ENCODE assay signal across 13 cellular contexts in genomic region chr20:54573838-54574237, GRCh38.
"Had no signal": no experiment of that assay in that cellular context is flagged by ENCODE, and none has a peak within 500 bp of the region (broad histone marks: within the 10 kb centered on the region; RNA-seq: fewer than 3 reads in every experiment).

No MANE protein-coding gene starts in this region.

- H3K36me3 Mint-ChIP-seq: activated naive CD4-positive, alpha-beta T cell treated with anti-CD3 and anti-CD28 coated beads, Interleukin-2, amount 10 ng/mL, durations not matched to agents 7 days and 5 days had no signal

- H3K27ac Mint-ChIP-seq: activated naive CD4-positive, alpha-beta T cell treated with anti-CD3 and anti-CD28 coated beads, Interleukin-2, amount 10 ng/mL, durations not matched to agents 7 days and 5 days; activated T-helper 17 cell treated with anti-CD3 and anti-CD28 coated beads, Interleukin-2, amount 50 U/mL, for 72 hours; dendritic cell treated with granulocyte-macrophage colony-stimulating factor and Interleukin-4, amounts not matched to agents 40 ng/mL and 50 ng/mL, for 4 days; type B pancreatic cell had no signal

- DNase-seq: activated CD4-positive, alpha-beta T cell treated with anti-CD3 and anti-CD28 coated beads, Interleukin-2, amount 50 U/mL, for 1 hour; activated CD4-positive, CD25-positive, alpha-beta regulatory T cell; activated naive CD4-positive, alpha-beta T cell treated with anti-CD3 and anti-CD28 coated beads, Interleukin-2, amount 10 ng/mL, durations not matched to agents 7 days and 5 days; activated T-cell treated with anti-CD3 and anti-CD28 coated beads for 4 hours; central memory CD4-positive, alpha-beta T cell; erythroblast; kidney; right lobe of liver; stimulated activated naive CD4-positive, alpha-beta T cell had no signal

- ATAC-seq: activated T-helper 17 cell treated with anti-CD3 and anti-CD28 coated beads, Interleukin-2, amount 50 U/mL, for 72 hours; right lobe of liver had no signal

- H3K27me3 ChIP-seq: right lobe of liver had no signal

- H3K4me3 Mint-ChIP-seq: activated naive CD4-positive, alpha-beta T cell treated with anti-CD3 and anti-CD28 coated beads, Interleukin-2, amount 10 ng/mL, durations not matched to agents 7 days and 5 days; activated T-helper 17 cell treated with anti-CD3 and anti-CD28 coated beads, Interleukin-2, amount 50 U/mL, for 72 hours; dendritic cell treated with granulocyte-macrophage colony-stimulating factor and Interleukin-4, amounts not matched to agents 40 ng/mL and 50 ng/mL, for 4 days; neural crest cell; type B pancreatic cell had no signal

- H3K36me3 ChIP-seq: right lobe of liver had no signal

- H3K9me3 ChIP-seq: right lobe of liver had no signal

- H3K4me1 Mint-ChIP-seq: activated naive CD4-positive, alpha-beta T cell treated with anti-CD3 and anti-CD28 coated beads, Interleukin-2, amount 10 ng/mL, durations not matched to agents 7 days and 5 days; activated T-helper 17 cell treated with anti-CD3 and anti-CD28 coated beads, Interleukin-2, amount 50 U/mL, for 72 hours; neural crest cell had no signal

- H3K27me3 Mint-ChIP-seq: dendritic cell treated with granulocyte-macrophage colony-stimulating factor and Interleukin-4, amounts not matched to agents 40 ng/mL and 50 ng/mL, for 4 days had no signal

- H3K4me3 ChIP-seq: right lobe of liver had no signal

- H3K4me1 ChIP-seq: right lobe of liver had no signal

- H3K27ac ChIP-seq: right lobe of liver had no signal

- H3K9me3 Mint-ChIP-seq: activated naive CD4-positive, alpha-beta T cell treated with anti-CD3 and anti-CD28 coated beads, Interleukin-2, amount 10 ng/mL, durations not matched to agents 7 days and 5 days; activated T-helper 17 cell treated with anti-CD3 and anti-CD28 coated beads, Interleukin-2, amount 50 U/mL, for 72 hours; dendritic cell treated with granulocyte-macrophage colony-stimulating factor and Interleukin-4, amounts not matched to agents 40 ng/mL and 50 ng/mL, for 4 days; neural crest cell; type B pancreatic cell had no signal
